1 cellular context compared by ENCODE assay signal in the genomic region with DNA sequence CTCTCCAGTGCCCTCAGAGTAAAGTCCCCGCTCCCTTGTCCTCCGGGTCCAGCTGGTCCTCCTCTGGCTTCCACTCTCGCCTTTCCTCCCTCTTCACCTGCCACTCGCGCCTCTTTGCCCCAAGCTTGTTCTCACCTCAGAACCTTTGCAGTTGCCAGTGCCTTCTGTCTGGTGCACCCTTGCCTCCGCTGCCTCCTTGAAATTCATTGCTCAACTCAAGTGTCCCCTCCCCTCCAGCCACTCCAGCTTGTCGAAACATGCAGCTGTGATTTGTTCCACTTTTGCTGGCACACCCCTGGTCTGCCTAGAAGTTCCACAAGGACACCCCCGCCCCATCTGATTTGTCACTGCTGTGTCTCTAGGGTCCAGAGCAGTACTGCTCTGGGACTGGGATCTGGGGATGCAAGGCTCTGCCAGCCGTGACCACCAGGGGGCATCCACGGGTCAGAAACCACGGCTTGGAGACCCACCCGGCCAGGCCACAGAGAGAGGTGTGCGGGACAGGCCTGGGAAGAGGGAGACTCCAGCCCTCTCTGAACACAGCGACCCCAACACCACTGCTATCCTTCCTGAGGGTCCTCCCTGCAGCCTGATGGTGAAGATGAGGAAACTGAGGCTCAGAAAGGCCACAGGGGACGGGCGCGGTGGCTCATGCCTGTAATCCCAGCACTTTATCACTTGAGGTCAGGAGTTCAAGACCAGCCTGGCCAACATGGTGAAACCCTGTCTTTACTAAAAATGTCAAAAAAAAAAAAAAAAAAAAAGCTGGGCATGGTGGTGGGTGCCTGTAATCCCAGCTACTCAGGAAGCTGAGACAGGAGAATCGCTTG.
TF ChIP-seq lines count a peak whose summit lies in the region.

No MANE protein-coding gene starts in this region.

TF ChIP-seq in HepG2, 621 proteins besides CTCF, POLR2A, EP300 and RAD21 (continues in another document):
- peak; percentile 98 for TF ChIP-seq STAG1 (CRISPR knock-in tag; IDR thresholded peaks at IDR 0.05)
- TF ChIP-seq ZFX (CRISPR knock-in tag; IDR thresholded peaks at IDR 0.05; ENCODE audit: low read depth) = peak; percentile 30; the same call in 1 of the 2 replicates
- TF ChIP-seq, protein P1, sequence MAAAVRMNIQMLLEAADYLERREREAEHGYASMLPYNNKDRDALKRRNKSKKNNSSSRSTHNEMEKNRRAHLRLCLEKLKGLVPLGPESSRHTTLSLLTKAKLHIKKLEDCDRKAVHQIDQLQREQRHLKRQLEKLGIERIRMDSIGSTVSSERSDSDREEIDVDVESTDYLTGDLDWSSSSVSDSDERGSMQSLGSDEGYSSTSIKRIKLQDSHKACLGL (CRISPR knock-in tag; IDR thresholded peaks at IDR 0.05) = no peak
- 0 out of 2 replicates have a peak, but pooled peaks have one; percentile 14 for TF ChIP-seq HDAC2 (CRISPR knock-in tag; IDR thresholded peaks at IDR 0.05)
- 0 out of 2 replicates have a peak, but pooled peaks have one; percentile 33 for TF ChIP-seq THAP11 (CRISPR knock-in tag; IDR thresholded peaks at IDR 0.05)
- 0 out of 2 replicates have a peak, but pooled peaks have one; percentile 34 for TF ChIP-seq ZNF225 (CRISPR knock-in tag; IDR thresholded peaks at IDR 0.05)
- TF ChIP-seq ETV5 (CRISPR knock-in tag; IDR thresholded peaks at IDR 0.05; ENCODE audit: borderline replicate concordance) = no peak
- peak; percentile 54; the same call in 1 of the 2 replicates for TF ChIP-seq KDM5B (CRISPR knock-in tag; IDR thresholded peaks at IDR 0.05; ENCODE audit: borderline replicate concordance)
- TF ChIP-seq CCDC6 (CRISPR knock-in tag; IDR thresholded peaks at IDR 0.05) = no peak
- TF ChIP-seq SMAD1 (CRISPR knock-in tag; IDR thresholded peaks at IDR 0.05; ENCODE audit: borderline replicate concordance, low read depth) = 0 out of 2 replicates have a peak, but pooled peaks have one; percentile 45
- TF ChIP-seq, protein P2, sequence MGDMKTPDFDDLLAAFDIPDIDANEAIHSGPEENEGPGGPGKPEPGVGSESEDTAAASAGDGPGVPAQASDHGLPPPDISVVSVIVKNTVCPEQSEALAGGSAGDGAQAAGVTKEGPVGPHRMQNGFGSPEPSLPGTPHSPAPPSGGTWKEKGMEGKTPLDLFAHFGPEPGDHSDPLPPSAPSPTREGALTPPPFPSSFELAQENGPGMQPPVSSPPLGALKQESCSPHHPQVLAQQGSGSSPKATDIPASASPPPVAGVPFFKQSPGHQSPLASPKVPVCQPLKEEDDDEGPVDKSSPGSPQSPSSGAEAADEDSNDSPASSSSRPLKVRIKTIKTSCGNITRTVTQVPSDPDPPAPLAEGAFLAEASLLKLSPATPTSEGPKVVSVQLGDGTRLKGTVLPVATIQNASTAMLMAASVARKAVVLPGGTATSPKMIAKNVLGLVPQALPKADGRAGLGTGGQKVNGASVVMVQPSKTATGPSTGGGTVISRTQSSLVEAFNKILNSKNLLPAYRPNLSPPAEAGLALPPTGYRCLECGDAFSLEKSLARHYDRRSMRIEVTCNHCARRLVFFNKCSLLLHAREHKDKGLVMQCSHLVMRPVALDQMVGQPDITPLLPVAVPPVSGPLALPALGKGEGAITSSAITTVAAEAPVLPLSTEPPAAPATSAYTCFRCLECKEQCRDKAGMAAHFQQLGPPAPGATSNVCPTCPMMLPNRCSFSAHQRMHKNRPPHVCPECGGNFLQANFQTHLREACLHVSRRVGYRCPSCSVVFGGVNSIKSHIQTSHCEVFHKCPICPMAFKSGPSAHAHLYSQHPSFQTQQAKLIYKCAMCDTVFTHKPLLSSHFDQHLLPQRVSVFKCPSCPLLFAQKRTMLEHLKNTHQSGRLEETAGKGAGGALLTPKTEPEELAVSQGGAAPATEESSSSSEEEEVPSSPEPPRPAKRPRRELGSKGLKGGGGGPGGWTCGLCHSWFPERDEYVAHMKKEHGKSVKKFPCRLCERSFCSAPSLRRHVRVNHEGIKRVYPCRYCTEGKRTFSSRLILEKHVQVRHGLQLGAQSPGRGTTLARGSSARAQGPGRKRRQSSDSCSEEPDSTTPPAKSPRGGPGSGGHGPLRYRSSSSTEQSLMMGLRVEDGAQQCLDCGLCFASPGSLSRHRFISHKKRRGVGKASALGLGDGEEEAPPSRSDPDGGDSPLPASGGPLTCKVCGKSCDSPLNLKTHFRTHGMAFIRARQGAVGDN (CRISPR knock-in tag; IDR thresholded peaks at IDR 0.05) = peak; percentile 52
- TF ChIP-seq, protein P3, sequence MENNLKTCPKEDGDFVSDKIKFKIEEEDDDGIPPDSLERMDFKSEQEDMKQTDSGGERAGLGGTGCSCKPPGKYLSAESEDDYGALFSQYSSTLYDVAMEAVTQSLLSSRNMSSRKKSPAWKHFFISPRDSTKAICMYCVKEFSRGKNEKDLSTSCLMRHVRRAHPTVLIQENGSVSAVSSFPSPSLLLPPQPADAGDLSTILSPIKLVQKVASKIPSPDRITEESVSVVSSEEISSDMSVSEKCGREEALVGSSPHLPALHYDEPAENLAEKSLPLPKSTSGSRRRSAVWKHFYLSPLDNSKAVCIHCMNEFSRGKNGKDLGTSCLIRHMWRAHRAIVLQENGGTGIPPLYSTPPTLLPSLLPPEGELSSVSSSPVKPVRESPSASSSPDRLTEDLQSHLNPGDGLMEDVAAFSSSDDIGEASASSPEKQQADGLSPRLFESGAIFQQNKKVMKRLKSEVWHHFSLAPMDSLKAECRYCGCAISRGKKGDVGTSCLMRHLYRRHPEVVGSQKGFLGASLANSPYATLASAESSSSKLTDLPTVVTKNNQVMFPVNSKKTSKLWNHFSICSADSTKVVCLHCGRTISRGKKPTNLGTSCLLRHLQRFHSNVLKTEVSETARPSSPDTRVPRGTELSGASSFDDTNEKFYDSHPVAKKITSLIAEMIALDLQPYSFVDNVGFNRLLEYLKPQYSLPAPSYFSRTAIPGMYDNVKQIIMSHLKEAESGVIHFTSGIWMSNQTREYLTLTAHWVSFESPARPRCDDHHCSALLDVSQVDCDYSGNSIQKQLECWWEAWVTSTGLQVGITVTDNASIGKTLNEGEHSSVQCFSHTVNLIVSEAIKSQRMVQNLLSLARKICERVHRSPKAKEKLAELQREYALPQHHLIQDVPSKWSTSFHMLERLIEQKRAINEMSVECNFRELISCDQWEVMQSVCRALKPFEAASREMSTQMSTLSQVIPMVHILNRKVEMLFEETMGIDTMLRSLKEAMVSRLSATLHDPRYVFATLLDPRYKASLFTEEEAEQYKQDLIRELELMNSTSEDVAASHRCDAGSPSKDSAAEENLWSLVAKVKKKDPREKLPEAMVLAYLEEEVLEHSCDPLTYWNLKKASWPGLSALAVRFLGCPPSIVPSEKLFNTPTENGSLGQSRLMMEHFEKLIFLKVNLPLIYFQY (CRISPR knock-in tag; IDR thresholded peaks at IDR 0.05; ENCODE audit: borderline replicate concordance) = 0 out of 2 replicates have a peak, but pooled peaks have one; percentile 58
- TF ChIP-seq ZNF619 (CRISPR knock-in tag; IDR thresholded peaks at IDR 0.05) = peak; percentile 65; the same call in 1 of the 2 replicates
- TF ChIP-seq ZBTB8A (CRISPR knock-in tag; IDR thresholded peaks at IDR 0.05; ENCODE audit: borderline replicate concordance, low read depth) = no peak
- 0 out of 2 replicates have a peak, but pooled peaks have one; percentile 26 for TF ChIP-seq NRL (CRISPR knock-in tag; IDR thresholded peaks at IDR 0.05; ENCODE audit: borderline replicate concordance)
- TF ChIP-seq, protein P4, sequence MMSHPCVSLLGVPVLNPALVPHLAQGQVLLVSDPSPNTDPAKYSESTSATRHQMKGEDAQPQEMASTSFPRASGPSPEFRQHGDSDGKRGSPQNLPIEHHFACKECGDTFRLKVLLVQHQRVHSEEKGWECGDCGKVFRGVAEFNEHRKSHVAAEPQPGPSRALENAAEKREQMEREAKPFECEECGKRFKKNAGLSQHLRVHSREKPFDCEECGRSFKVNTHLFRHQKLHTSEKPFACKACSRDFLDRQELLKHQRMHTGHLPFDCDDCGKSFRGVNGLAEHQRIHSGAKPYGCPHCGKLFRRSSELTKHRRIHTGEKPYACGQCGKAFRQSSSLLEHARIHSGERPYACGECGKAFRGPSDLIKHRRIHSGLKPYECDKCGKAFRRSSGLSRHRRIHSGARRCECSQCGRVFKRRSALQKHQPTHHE (CRISPR knock-in tag; IDR thresholded peaks at IDR 0.05; ENCODE audit: borderline replicate concordance) = no peak
- TF ChIP-seq PITX1 (CRISPR knock-in tag; IDR thresholded peaks at IDR 0.05) = peak; percentile 38; the same call in 1 of the 2 replicates
- 0 out of 2 replicates have a peak, but pooled peaks have one; percentile 25 for TF ChIP-seq ZMYM3 (CRISPR knock-in tag; IDR thresholded peaks at IDR 0.05)
- no peak for TF ChIP-seq ZKSCAN8 (CRISPR knock-in tag; IDR thresholded peaks at IDR 0.05; ENCODE audit: borderline replicate concordance)
- TF ChIP-seq FOXC1 (CRISPR knock-in tag; IDR thresholded peaks at IDR 0.05; ENCODE audit: borderline replicate concordance) = 0 out of 2 replicates have a peak, but pooled peaks have one; percentile 43
- TF ChIP-seq ZNF598 (CRISPR knock-in tag; IDR thresholded peaks at IDR 0.05; ENCODE audit: borderline replicate concordance) = 0 out of 2 replicates have a peak, but pooled peaks have one; percentile 61
- TF ChIP-seq ZNF782 (CRISPR knock-in tag; IDR thresholded peaks at IDR 0.05; ENCODE audit: borderline replicate concordance) = no peak
- TF ChIP-seq, protein P5, sequence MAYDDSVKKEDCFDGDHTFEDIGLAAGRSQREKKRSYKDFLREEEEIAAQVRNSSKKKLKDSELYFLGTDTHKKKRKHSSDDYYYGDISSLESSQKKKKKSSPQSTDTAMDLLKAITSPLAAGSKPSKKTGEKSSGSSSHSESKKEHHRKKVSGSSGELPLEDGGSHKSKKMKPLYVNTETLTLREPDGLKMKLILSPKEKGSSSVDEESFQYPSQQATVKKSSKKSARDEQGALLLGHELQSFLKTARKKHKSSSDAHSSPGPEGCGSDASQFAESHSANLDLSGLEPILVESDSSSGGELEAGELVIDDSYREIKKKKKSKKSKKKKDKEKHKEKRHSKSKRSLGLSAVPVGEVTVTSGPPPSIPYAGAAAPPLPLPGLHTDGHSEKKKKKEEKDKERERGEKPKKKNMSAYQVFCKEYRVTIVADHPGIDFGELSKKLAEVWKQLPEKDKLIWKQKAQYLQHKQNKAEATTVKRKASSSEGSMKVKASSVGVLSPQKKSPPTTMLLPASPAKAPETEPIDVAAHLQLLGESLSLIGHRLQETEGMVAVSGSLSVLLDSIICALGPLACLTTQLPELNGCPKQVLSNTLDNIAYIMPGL (CRISPR knock-in tag; IDR thresholded peaks at IDR 0.05; ENCODE audit: borderline replicate concordance in 1 of 2, low read depth in 1 of 2) = 0 out of 4 replicates have a peak, but pooled peaks of 1 of the 2 experiments have one; percentile 43
- TF ChIP-seq YY1 (IDR thresholded peaks at IDR 0.05; ENCODE audit: insufficient read depth, insufficient replicate concordance, low read depth, low read length) = peak; percentile 26
- TF ChIP-seq SMC3 (IDR thresholded peaks at IDR 0.05; ENCODE audit: low read length) = peak; percentile 66
- TF ChIP-seq ZNF263 (CRISPR knock-in tag; IDR thresholded peaks at IDR 0.05) = 0 out of 2 replicates have a peak, but pooled peaks have one; percentile 44
- TF ChIP-seq, protein P6, sequence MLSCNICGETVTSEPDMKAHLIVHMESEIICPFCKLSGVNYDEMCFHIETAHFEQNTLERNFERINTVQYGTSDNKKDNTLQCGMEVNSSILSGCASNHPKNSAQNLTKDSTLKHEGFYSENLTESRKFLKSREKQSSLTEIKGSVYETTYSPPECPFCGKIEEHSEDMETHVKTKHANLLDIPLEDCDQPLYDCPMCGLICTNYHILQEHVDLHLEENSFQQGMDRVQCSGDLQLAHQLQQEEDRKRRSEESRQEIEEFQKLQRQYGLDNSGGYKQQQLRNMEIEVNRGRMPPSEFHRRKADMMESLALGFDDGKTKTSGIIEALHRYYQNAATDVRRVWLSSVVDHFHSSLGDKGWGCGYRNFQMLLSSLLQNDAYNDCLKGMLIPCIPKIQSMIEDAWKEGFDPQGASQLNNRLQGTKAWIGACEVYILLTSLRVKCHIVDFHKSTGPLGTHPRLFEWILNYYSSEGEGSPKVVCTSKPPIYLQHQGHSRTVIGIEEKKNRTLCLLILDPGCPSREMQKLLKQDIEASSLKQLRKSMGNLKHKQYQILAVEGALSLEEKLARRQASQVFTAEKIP (CRISPR knock-in tag; IDR thresholded peaks at IDR 0.05; ENCODE audit: borderline replicate concordance) = no peak
- TF ChIP-seq ZNF274 (CRISPR knock-in tag; IDR thresholded peaks at IDR 0.05) = 0 out of 2 replicates have a peak, but pooled peaks have one; percentile 42
- TF ChIP-seq SP5 (CRISPR knock-in tag; IDR thresholded peaks at IDR 0.05; ENCODE audit: borderline replicate concordance, low read depth) = 0 out of 2 replicates have a peak, but pooled peaks have one; percentile 18
- peak; percentile 37; the same call in 1 of the 2 replicates for TF ChIP-seq ZNF788 (CRISPR knock-in tag; IDR thresholded peaks at IDR 0.05; ENCODE audit: borderline replicate concordance)
- TF ChIP-seq, protein P7, sequence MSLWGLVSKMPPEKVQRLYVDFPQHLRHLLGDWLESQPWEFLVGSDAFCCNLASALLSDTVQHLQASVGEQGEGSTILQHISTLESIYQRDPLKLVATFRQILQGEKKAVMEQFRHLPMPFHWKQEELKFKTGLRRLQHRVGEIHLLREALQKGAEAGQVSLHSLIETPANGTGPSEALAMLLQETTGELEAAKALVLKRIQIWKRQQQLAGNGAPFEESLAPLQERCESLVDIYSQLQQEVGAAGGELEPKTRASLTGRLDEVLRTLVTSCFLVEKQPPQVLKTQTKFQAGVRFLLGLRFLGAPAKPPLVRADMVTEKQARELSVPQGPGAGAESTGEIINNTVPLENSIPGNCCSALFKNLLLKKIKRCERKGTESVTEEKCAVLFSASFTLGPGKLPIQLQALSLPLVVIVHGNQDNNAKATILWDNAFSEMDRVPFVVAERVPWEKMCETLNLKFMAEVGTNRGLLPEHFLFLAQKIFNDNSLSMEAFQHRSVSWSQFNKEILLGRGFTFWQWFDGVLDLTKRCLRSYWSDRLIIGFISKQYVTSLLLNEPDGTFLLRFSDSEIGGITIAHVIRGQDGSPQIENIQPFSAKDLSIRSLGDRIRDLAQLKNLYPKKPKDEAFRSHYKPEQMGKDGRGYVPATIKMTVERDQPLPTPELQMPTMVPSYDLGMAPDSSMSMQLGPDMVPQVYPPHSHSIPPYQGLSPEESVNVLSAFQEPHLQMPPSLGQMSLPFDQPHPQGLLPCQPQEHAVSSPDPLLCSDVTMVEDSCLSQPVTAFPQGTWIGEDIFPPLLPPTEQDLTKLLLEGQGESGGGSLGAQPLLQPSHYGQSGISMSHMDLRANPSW (CRISPR knock-in tag; IDR thresholded peaks at IDR 0.05; ENCODE audit: borderline replicate concordance) = no peak
- TF ChIP-seq SALL1 (CRISPR knock-in tag; IDR thresholded peaks at IDR 0.05) = peak; percentile 41; the same call in 1 of the 2 replicates
- no peak for TF ChIP-seq SNAPC2 (CRISPR knock-in tag; IDR thresholded peaks at IDR 0.05)
- TF ChIP-seq, protein P8, sequence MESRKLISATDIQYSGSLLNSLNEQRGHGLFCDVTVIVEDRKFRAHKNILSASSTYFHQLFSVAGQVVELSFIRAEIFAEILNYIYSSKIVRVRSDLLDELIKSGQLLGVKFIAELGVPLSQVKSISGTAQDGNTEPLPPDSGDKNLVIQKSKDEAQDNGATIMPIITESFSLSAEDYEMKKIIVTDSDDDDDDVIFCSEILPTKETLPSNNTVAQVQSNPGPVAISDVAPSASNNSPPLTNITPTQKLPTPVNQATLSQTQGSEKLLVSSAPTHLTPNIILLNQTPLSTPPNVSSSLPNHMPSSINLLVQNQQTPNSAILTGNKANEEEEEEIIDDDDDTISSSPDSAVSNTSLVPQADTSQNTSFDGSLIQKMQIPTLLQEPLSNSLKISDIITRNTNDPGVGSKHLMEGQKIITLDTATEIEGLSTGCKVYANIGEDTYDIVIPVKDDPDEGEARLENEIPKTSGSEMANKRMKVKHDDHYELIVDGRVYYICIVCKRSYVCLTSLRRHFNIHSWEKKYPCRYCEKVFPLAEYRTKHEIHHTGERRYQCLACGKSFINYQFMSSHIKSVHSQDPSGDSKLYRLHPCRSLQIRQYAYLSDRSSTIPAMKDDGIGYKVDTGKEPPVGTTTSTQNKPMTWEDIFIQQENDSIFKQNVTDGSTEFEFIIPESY (CRISPR knock-in tag; IDR thresholded peaks at IDR 0.05) = peak; percentile 26; the same call in 1 of the 2 replicates
- TF ChIP-seq ZNF768 (CRISPR knock-in tag; IDR thresholded peaks at IDR 0.05) = peak; percentile 74; the same call in 1 of the 2 replicates
